19 cellular contexts compared by ENCODE assay signal in the genomic region with DNA sequence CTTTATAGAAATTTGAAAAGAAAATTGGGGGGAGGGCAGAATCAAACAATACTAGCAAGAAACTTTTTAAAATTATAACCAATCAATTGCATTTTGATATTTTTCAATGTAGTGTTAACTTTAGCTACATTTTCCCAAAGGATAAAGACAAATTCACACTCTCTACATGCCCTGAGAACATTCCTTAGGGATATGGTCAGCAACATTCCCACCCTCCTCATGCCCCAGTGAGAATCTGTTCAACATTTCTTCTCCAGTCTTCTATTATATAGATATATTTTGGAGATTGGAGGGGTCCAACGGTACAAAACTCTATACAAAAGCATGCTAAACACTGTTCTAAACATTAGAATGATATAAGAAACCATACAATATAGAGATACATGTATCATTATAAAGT. TPM values are rescaled to one million over a fixed set of nuclear protein-coding genes. Genes with fewer than 3 reads are reported as not detected.
"Had no signal": no experiment of that assay in that cellular context is flagged by ENCODE, and none has a peak within 500 bp of the region (broad histone marks: within the 10 kb centered on the region; RNA-seq: fewer than 3 reads in every experiment).

No MANE protein-coding gene starts in this region.

- DNase-seq: effector memory CD4-positive, alpha-beta T cell; esophagus squamous epithelium; foreskin melanocyte; heart left ventricle; hippocampal formation; mammary epithelial cell; mucosa of descending colon; naive thymus-derived CD8-positive, alpha-beta T cell; psoas muscle; stimulated activated CD4-positive, alpha-beta T cell treated with anti-CD3 and anti-CD28 coated beads, Interleukin-2, amount 100 ng/mL, for 24 hours; stimulated activated CD4-positive, alpha-beta T cell treated with anti-CD3 and anti-CD28 coated beads, Interleukin-4, amount 100 ng/mL, for 4 hours; stimulated activated naive B cell treated with anti-CD40 and anti-IgM and Interleukin-4, amounts not matched to agents 10 μg/mL and 1 μg/mL and 100 μg/mL, for 72 hours; stimulated activated naive CD8-positive, alpha-beta T cell treated with anti-CD3 and anti-CD28 coated beads, Interleukin-15, amount 100 ng/mL, for 72 hours; testis had no signal

- H3K27ac ChIP-seq: epithelial cell of prostate, esophagus squamous epithelium, heart left ventricle, neutrophil, psoas muscle, skin epidermis, testis, tibial nerve had no signal

- H3K4me1 ChIP-seq: testis had no signal

- H3K4me1 Mint-ChIP-seq: stimulated activated naive CD8-positive, alpha-beta T cell treated with anti-CD3 and anti-CD28 coated beads, Interleukin-15, amount 100 ng/mL, for 72 hours had no signal

- H3K27ac Mint-ChIP-seq: naive thymus-derived CD8-positive, alpha-beta T cell; stimulated activated naive B cell treated with anti-CD40 and anti-IgM and Interleukin-4, amounts not matched to agents 10 μg/mL and 1 μg/mL and 100 μg/mL, for 72 hours; stimulated activated naive CD8-positive, alpha-beta T cell treated with anti-CD3 and anti-CD28 coated beads, Interleukin-15, amount 100 ng/mL, for 72 hours had no signal

- H3K9me3 Mint-ChIP-seq: stimulated activated naive CD8-positive, alpha-beta T cell treated with anti-CD3 and anti-CD28 coated beads, Interleukin-15, amount 100 ng/mL, for 72 hours had no signal

- H3K36me3 Mint-ChIP-seq: naive thymus-derived CD8-positive, alpha-beta T cell; stimulated activated naive B cell treated with anti-CD40 and anti-IgM and Interleukin-4, amounts not matched to agents 10 μg/mL and 1 μg/mL and 100 μg/mL, for 72 hours had no signal

- H3K36me3 ChIP-seq: esophagus squamous epithelium, heart left ventricle, neutrophil, tibial nerve had no signal

- H3K9me3 ChIP-seq: esophagus squamous epithelium, heart left ventricle, mucosa of descending colon, neutrophil, psoas muscle, testis, tibial nerve had no signal

- H3K27me3 ChIP-seq: esophagus squamous epithelium, heart left ventricle, neutrophil, testis, tibial nerve had no signal

- H3K4me3 ChIP-seq: esophagus squamous epithelium, heart left ventricle, mucosa of descending colon, psoas muscle, skin epidermis, testis, tibial nerve had no signal

- H3K4me3 Mint-ChIP-seq: naive thymus-derived CD8-positive, alpha-beta T cell; stimulated activated naive B cell treated with anti-CD40 and anti-IgM and Interleukin-4, amounts not matched to agents 10 μg/mL and 1 μg/mL and 100 μg/mL, for 72 hours; stimulated activated naive CD8-positive, alpha-beta T cell treated with anti-CD3 and anti-CD28 coated beads, Interleukin-15, amount 100 ng/mL, for 72 hours had no signal

- H3K27me3 Mint-ChIP-seq: naive thymus-derived CD8-positive, alpha-beta T cell; stimulated activated naive CD8-positive, alpha-beta T cell treated with anti-CD3 and anti-CD28 coated beads, Interleukin-15, amount 100 ng/mL, for 72 hours had no signal

RNA-seq across cellular contexts. Expression of a gene that starts 11.6 kb away (rescaled TPM):
- total RNA-seq: left lobe of liver; naive thymus-derived CD8-positive, alpha-beta T cell had no signal
- polyA plus RNA-seq: naive thymus-derived CD8-positive, alpha-beta T cell had no signal
